Comparison of ENCODE assay signal across 18 cellular contexts in the genomic region with DNA sequence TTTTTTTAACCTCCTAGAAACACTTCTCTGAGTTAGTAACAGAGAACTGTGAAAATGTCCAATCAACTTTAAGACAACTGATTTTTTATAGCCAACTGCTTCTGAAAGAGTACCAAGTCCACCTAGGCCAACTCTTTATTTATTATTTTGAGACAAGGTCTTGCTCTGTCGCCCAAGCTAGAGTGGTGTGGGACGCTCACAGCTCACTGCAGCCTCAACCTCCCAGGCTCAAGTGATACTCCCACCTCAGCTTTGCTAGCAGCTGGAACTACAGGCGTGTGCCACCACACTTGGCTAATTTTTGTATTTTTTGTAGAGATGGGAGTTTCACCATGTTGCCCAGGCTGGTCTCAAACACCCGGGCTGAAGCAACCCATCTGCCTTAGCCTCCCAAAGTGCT.
DNase-seq lines count a peak whose midpoint lies in the region; ATAC-seq and TF ChIP-seq lines count a peak whose summit lies in the region.
"Had no signal": no experiment of that assay in that cellular context is flagged by ENCODE, and none has a peak within 500 bp of the region (broad histone marks: within the 10 kb centered on the region; RNA-seq: fewer than 3 reads in every experiment).

No MANE protein-coding gene starts in this region.

- no peak for TF ChIP-seq CTCF in OCI-LY1 (IDR thresholded peaks at IDR 0.05; ENCODE audit: low read length)

- H3K4me2 ChIP-seq in OCI-LY1 (ENCODE audit: low read length), result no peak overlapping the region
- H3K4me2 ChIP-seq: KMS-11 had no signal

- H3K9me2 ChIP-seq in OCI-LY1 (ENCODE audit: low read depth, low read length), result no peaks in the 10 kb centered on the region

- in situ Hi-C loops in Caki2 (cut with HindIII; ENCODE audit: low pct_unique_long_range_greater_than_20kb, low sequenced_read_pairs), result no loop called here

- H3K9me3 ChIP-seq in OCI-LY1 (ENCODE audit: low read length), result no peaks in the 10 kb centered on the region
- H3K9me3 ChIP-seq: BLaER1 treated with 17β-estradiol and CSF1 and Interleukin-3, amounts not matched to agents 10 nM and 100 nM had no signal

- no peaks in the 10 kb centered on the region for H3K79me2 ChIP-seq in OCI-LY1 (ENCODE audit: insufficient read depth, low read length)

- peak; percentile 50 for ATAC-seq in GM21786 (IDR thresholded peaks at IDR 0.05; ENCODE audit: unreplicated experiment)
- ATAC-seq in memory B cell (ENCODE audit: low read depth), result no peak
- ATAC-seq: HepG2 had no signal

- DNase-seq in Caki2 (ENCODE audit: low read depth), result peak; percentile 24
- DNase-seq in memory B cell (ENCODE audit: low spot score in 2 of 2), result no peak
- DNase-seq in dermis blood vessel endothelial cell, result no peak
- no peak for DNase-seq in erythroblast (lab: John Stamatoyannopoulos, UW)
- DNase-seq in COR-L47 (lab: John Stamatoyannopoulos, UW), result no peak
- no peak for DNase-seq in cortex of kidney (lab: John Stamatoyannopoulos, UW)
- DNase-seq: 8988T; AML-193; CD4-positive, CD25-positive, alpha-beta regulatory T cell; DMS79 treated with DMSO at 0.1 percent for 48 hours; GDM1; HCEC 1CT; HFFc6 had no signal

- no peaks in the 10 kb centered on the region for H3K9me3 Mint-ChIP-seq in memory B cell
- H3K9me3 Mint-ChIP-seq: CD4-positive, CD25-positive, alpha-beta regulatory T cell; HFFc6 had no signal

- no peaks in the 10 kb centered on the region for H3K27me3 ChIP-seq in OCI-LY1 (ENCODE audit: insufficient read depth, low read length)
- H3K27me3 ChIP-seq: BLaER1 treated with 17β-estradiol and CSF1 and Interleukin-3, amounts not matched to agents 10 nM and 100 nM had no signal

- H3K36me3 ChIP-seq in OCI-LY1 (ENCODE audit: insufficient read depth, low read length), result no peaks in the 10 kb centered on the region
- H3K36me3 ChIP-seq: BLaER1 treated with 17β-estradiol and CSF1 and Interleukin-3, amounts not matched to agents 10 nM and 100 nM had no signal

- H3K4me1 ChIP-seq in OCI-LY1 (ENCODE audit: insufficient read depth, low read length, severe bottlenecking), result peaks cover 58% of the 10 kb centered on the region

- no peaks in the 10 kb centered on the region for H3K27me3 Mint-ChIP-seq in memory B cell
- H3K27me3 Mint-ChIP-seq: CD4-positive, CD25-positive, alpha-beta regulatory T cell had no signal

- H3K36me3 Mint-ChIP-seq in memory B cell, result peaks cover 13% of the 10 kb centered on the region

- no peak overlapping the region for H3K9ac ChIP-seq in OCI-LY1 (ENCODE audit: low read length)
- H3K9ac ChIP-seq: BLaER1 treated with 17β-estradiol and CSF1 and Interleukin-3, amounts not matched to agents 10 nM and 100 nM; KMS-11 had no signal

- H2AFZ ChIP-seq in OCI-LY1 (ENCODE audit: low read length), result no peak overlapping the region

- H3K4me1 Mint-ChIP-seq in memory B cell, result peaks cover 21% of the 10 kb centered on the region

- peak overlapping the region; percentile 38 for H3K27ac Mint-ChIP-seq in memory B cell
- H3K27ac Mint-ChIP-seq: HFFc6 had no signal

- TF ChIP-seq POLR2A in erythroblast (IDR thresholded peaks at IDR 0.05; ENCODE audit: low read length), result no peak

- no peak overlapping the region for H3K4me3 ChIP-seq in OCI-LY1 (ENCODE audit: low read depth, low read length, poor library complexity, severe bottlenecking)
- H3K4me3 ChIP-seq: BLaER1 treated with 17β-estradiol and CSF1 and Interleukin-3, amounts not matched to agents 10 nM and 100 nM had no signal

- no peaks in the 10 kb centered on the region for H3F3A ChIP-seq in OCI-LY1 (ENCODE audit: insufficient read depth, low read length)

- H3K27ac ChIP-seq in OCI-LY1 (ENCODE audit: low read depth, low read length, poor library complexity, severe bottlenecking), result peak overlapping the region; percentile 81
- H3K27ac ChIP-seq: BLaER1 treated with 17β-estradiol and CSF1 and Interleukin-3, amounts not matched to agents 10 nM and 100 nM; KMS-11 had no signal

- H4K20me1 ChIP-seq in OCI-LY1 (ENCODE audit: insufficient read depth, low read length), result no peaks in the 10 kb centered on the region
- H4K20me1 ChIP-seq: BLaER1 treated with 17β-estradiol and CSF1 and Interleukin-3, amounts not matched to agents 10 nM and 100 nM had no signal

- no peak overlapping the region for H3K4me3 Mint-ChIP-seq in memory B cell
- H3K4me3 Mint-ChIP-seq: CD4-positive, CD25-positive, alpha-beta regulatory T cell; HFFc6 had no signal
